Comparison of ENCODE assay signal across 16 cellular contexts in genomic region chr1:164702216-164702615, GRCh38.
DNase-seq lines count a peak whose midpoint lies in the region; ATAC-seq and TF ChIP-seq lines count a peak whose summit lies in the region.
"Had no signal": no experiment of that assay in that cellular context is flagged by ENCODE, and none has a peak within 500 bp of the region (broad histone marks: within the 10 kb centered on the region; RNA-seq: fewer than 3 reads in every experiment).

No MANE protein-coding gene starts in this region.

- H3K9me3 Mint-ChIP-seq in nephron progenitor cell: no peaks in the 10 kb centered on the region
- H3K9me3 Mint-ChIP-seq: immature natural killer cell had no signal

- WGBS in sigmoid colon, 2 donors: 96 to 97% methylated on average over 1 of the region's 1 CpG

- no peak for ATAC-seq in GM18867 (IDR thresholded peaks at IDR 0.05; ENCODE audit: unreplicated experiment)
- ATAC-seq: activated CD8-positive, alpha-beta T cell treated with anti-CD3 and anti-CD28 coated beads, Interleukin-2, amount 10 ng/mL, durations not matched to agents 7 days and 5 days had no signal

- TF ChIP-seq CTCF in epithelial cell of esophagus (IDR thresholded peaks at IDR 0.05; ENCODE audit: insufficient read depth, low read depth, low read length, missing control alignments): no peak
- TF ChIP-seq CTCF in sigmoid colon (IDR thresholded peaks at IDR 0.05): no peak
- no peak for TF ChIP-seq CTCF in nephron progenitor cell (IDR thresholded peaks at IDR 0.05)

- DNase-seq in DMS153 treated with DMSO at 0.1 percent for 48 hours (lab: John Stamatoyannopoulos, UW; ENCODE audit: unreplicated experiment) (peak; percentile 38), M059J (ENCODE audit: low read depth) (peak; percentile 66), epithelial cell of esophagus (ENCODE audit: low read depth) (peak; percentile 42), sigmoid colon (no peak), nephron progenitor cell (no peak), 8988T (no peak)
- DNase-seq: activated CD8-positive, alpha-beta T cell treated with anti-CD3 and anti-CD28 coated beads, Interleukin-2, amount 10 ng/mL, durations not matched to agents 7 days and 5 days; brain microvascular endothelial cell; C1 segment of cervical spinal cord; effector CD8-positive, alpha-beta T cell; immature natural killer cell; MM.1S; NCI-H2171 treated with DMSO at 0.1 percent for 48 hours; spleen had no signal

- H3K27ac ChIP-seq in sigmoid colon: peak overlapping the region; percentile 77 to 87 (median 80)
- H3K27ac ChIP-seq: brain microvascular endothelial cell, SK-N-MC, spleen had no signal

- H3K4me3 Mint-ChIP-seq in nephron progenitor cell: no peak overlapping the region
- H3K4me3 Mint-ChIP-seq: activated CD8-positive, alpha-beta T cell treated with anti-CD3 and anti-CD28 coated beads, Interleukin-2, amount 10 ng/mL, durations not matched to agents 7 days and 5 days; immature natural killer cell had no signal

- no peak for TF ChIP-seq EP300 in sigmoid colon (IDR thresholded peaks at IDR 0.05)

- no peaks in the 10 kb centered on the region for H3K27me3 ChIP-seq in sigmoid colon
- H3K27me3 ChIP-seq: brain microvascular endothelial cell, spleen had no signal

- H3K4me1 Mint-ChIP-seq in nephron progenitor cell: peaks cover 66% of the 10 kb centered on the region

- intact Hi-C loops in sigmoid colon (cut with DNase I): loop anchor here (5.0 to 10.0 kb wide), 3 partner anchors 125 to 363 kb away; no protein-coding TSS in a partner anchor

- H3K27ac Mint-ChIP-seq in nephron progenitor cell: no peak overlapping the region
- H3K27ac Mint-ChIP-seq: activated CD8-positive, alpha-beta T cell treated with anti-CD3 and anti-CD28 coated beads, Interleukin-2, amount 10 ng/mL, durations not matched to agents 7 days and 5 days; immature natural killer cell had no signal

- H3K27me3 Mint-ChIP-seq in nephron progenitor cell (ENCODE audit: low read depth, poor library complexity): no peaks in the 10 kb centered on the region

- peaks cover 0 to 100% (median 94%) of the 10 kb centered on the region in 4 donors for H3K4me1 ChIP-seq in sigmoid colon

- H3K36me3 Mint-ChIP-seq in nephron progenitor cell (ENCODE audit: low read depth): no peaks in the 10 kb centered on the region
- H3K36me3 Mint-ChIP-seq: immature natural killer cell had no signal

- H3K36me3 ChIP-seq in sigmoid colon: no peaks in the 10 kb centered on the region
- H3K36me3 ChIP-seq: brain microvascular endothelial cell, spleen had no signal

- H3K4me3 ChIP-seq in epithelial cell of esophagus (ENCODE audit: low read length) (no peak overlapping the region), sigmoid colon (peak overlapping the region in 1 of 4 donors; percentile 32)
- H3K4me3 ChIP-seq: SK-N-MC, spleen had no signal

- no peaks in the 10 kb centered on the region for H3K9me3 ChIP-seq in sigmoid colon
- H3K9me3 ChIP-seq: spleen had no signal

- no peak for TF ChIP-seq POLR2A in sigmoid colon (IDR thresholded peaks at IDR 0.05)

Comparison
In these comparisons a context has a peak if more than half of its experiments do, and no peak if none do; other contexts are left out.
1. DNase-seq: peak in DMS153 treated with DMSO at 0.1 percent for 48 hours (single experiment), M059J (single experiment) and epithelial cell of esophagus (single experiment); none in sigmoid colon (single experiment), nephron progenitor cell (single experiment) and 8988T (single experiment).